In the genomic region with DNA sequence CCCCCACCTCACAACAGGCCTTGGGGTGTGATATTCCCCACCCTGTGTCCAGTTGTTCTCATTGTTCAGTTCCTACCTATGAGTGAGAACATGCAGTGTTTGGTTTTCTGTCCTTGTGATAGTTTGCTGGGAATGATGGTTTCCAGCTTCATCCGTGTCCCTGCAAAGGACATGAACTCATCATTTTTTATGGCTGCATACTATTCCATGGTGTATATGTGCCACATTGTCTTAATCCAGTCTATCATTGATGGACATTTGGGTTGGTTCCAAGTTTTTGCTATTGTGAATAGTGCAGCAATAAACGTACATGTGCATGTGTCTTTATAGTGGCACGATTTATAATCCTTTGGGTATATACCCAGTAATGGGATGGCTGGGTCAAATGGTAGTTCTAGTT, we compare ENCODE assay signal across 2 cellular contexts. TPM values are rescaled to one million over a fixed set of nuclear protein-coding genes. Genes with fewer than 3 reads are reported as not detected.
"Had no signal": no experiment of that assay in that cellular context is flagged by ENCODE, and none has a peak within 500 bp of the region (broad histone marks: within the 10 kb centered on the region; RNA-seq: fewer than 3 reads in every experiment).

No MANE protein-coding gene starts in this region.

RNA-seq across cellular contexts. Expression of gene ADGRV1, which starts 41.7 kb away (rescaled TPM):
- polyA plus RNA-seq: IgD-negative memory B cell, IMR-90 had no signal
